ENCODE assay signal across 12 cellular contexts in genomic region chr7:91683823-91684222, GRCh38.
DNase-seq lines count a peak whose midpoint lies in the region; ATAC-seq, FAIRE-seq and TF ChIP-seq lines count a peak whose summit lies in the region.
"Had no signal": no experiment of that assay in that cellular context is flagged by ENCODE, and none has a peak within 500 bp of the region (broad histone marks: within the 10 kb centered on the region; RNA-seq: fewer than 3 reads in every experiment).

No MANE protein-coding gene starts in this region.

- H3K79me2 ChIP-seq in astrocyte (ENCODE audit: insufficient read depth, low read length): no peaks in the 10 kb centered on the region

- no peaks in the 10 kb centered on the region for H3K36me3 ChIP-seq in astrocyte (ENCODE audit: insufficient read depth, low read length)
- H3K36me3 ChIP-seq in left lung: no peaks in the 10 kb centered on the region
- H3K36me3 ChIP-seq: sigmoid colon had no signal

- H2AFZ ChIP-seq in astrocyte (ENCODE audit: low read depth, low read length): no peak overlapping the region
- H2AFZ ChIP-seq: PC-9 had no signal

- H3K27me3 Mint-ChIP-seq in astrocyte (ENCODE audit: low read depth, unreplicated experiment): peaks cover 2% of the 10 kb centered on the region
- H3K27me3 Mint-ChIP-seq in activated T-cell treated with anti-CD3 and anti-CD28 coated beads, Interleukin-2, amount 50 U/mL, for 4 hours (ENCODE audit: low read depth): no peaks in the 10 kb centered on the region
- H3K27me3 Mint-ChIP-seq in stimulated activated naive CD8-positive, alpha-beta T cell treated with anti-CD3 and anti-CD28 coated beads, Interleukin-15, amount 100 ng/mL, for 72 hours: no peaks in the 10 kb centered on the region
- H3K27me3 Mint-ChIP-seq: activated CD4-positive, alpha-beta T cell treated with anti-CD3 and anti-CD28 coated beads, Interleukin-2, amount 10 ng/mL, durations not matched to agents 24 days and 14 days had no signal

- H3K4me3 Mint-ChIP-seq in astrocyte (ENCODE audit: unreplicated experiment): peak overlapping the region; percentile 47
- H3K4me3 Mint-ChIP-seq in activated T-cell treated with anti-CD3 and anti-CD28 coated beads, Interleukin-2, amount 50 U/mL, for 4 hours: no peak overlapping the region
- no peak overlapping the region for H3K4me3 Mint-ChIP-seq in stimulated activated naive CD8-positive, alpha-beta T cell treated with anti-CD3 and anti-CD28 coated beads, Interleukin-15, amount 100 ng/mL, for 72 hours
- H3K4me3 Mint-ChIP-seq: activated CD4-positive, alpha-beta T cell treated with anti-CD3 and anti-CD28 coated beads, Interleukin-2, amount 10 ng/mL, durations not matched to agents 24 days and 14 days had no signal

- peak; percentile 41 for ATAC-seq in left lung
- ATAC-seq in activated T-cell treated with anti-CD3 and anti-CD28 coated beads, Interleukin-2, amount 50 U/mL, for 4 hours: no peak
- no peak for ATAC-seq in stimulated activated naive CD8-positive, alpha-beta T cell treated with anti-CD3 and anti-CD28 coated beads, Interleukin-15, amount 100 ng/mL, for 72 hours

- no peak for TF ChIP-seq POLR2A in NB4 (IDR thresholded peaks at IDR 0.05; ENCODE audit: extremely low read depth, insufficient read length)

- no peaks in the 10 kb centered on the region for H4K20me1 ChIP-seq in astrocyte (ENCODE audit: insufficient read depth, low read length)

- peaks cover 13% of the 10 kb centered on the region for H3K4me1 ChIP-seq in astrocyte (ENCODE audit: insufficient read depth, low read length)
- peaks cover 0 to 3% of the 10 kb centered on the region in 2 donors for H3K4me1 ChIP-seq in left lung

- H3K27ac ChIP-seq in astrocyte (ENCODE audit: low read depth, low read length) (no peak overlapping the region), left lung (no peak overlapping the region)
- H3K27ac ChIP-seq: PC-9, sigmoid colon had no signal

- H3K36me3 Mint-ChIP-seq in astrocyte (ENCODE audit: low read depth, unreplicated experiment): peaks cover 3% of the 10 kb centered on the region
- no peaks in the 10 kb centered on the region for H3K36me3 Mint-ChIP-seq in activated T-cell treated with anti-CD3 and anti-CD28 coated beads, Interleukin-2, amount 50 U/mL, for 4 hours (ENCODE audit: insufficient read depth)

- no peak overlapping the region for H3K9ac ChIP-seq in astrocyte (ENCODE audit: low read length)

- peaks cover 25% of the 10 kb centered on the region for H3K9me3 Mint-ChIP-seq in astrocyte (ENCODE audit: unreplicated experiment)
- peaks cover 43% of the 10 kb centered on the region for H3K9me3 Mint-ChIP-seq in activated T-cell treated with anti-CD3 and anti-CD28 coated beads, Interleukin-2, amount 50 U/mL, for 4 hours
- peaks cover 36 to 58% of the 10 kb centered on the region in 2 donors for H3K9me3 Mint-ChIP-seq in stimulated activated naive CD8-positive, alpha-beta T cell treated with anti-CD3 and anti-CD28 coated beads, Interleukin-15, amount 100 ng/mL, for 72 hours

- peak; percentile 89 for FAIRE-seq in astrocyte (lab: Jason Lieb, UNC)

- H3K9me3 ChIP-seq in astrocyte (ENCODE audit: insufficient read depth, low read depth, low read length): peaks cover 7% of the 10 kb centered on the region
- peaks cover 0 to 36% of the 10 kb centered on the region in 2 donors for H3K9me3 ChIP-seq in left lung

- peaks cover 19% of the 10 kb centered on the region for H3K4me1 Mint-ChIP-seq in astrocyte (ENCODE audit: low read depth, unreplicated experiment)
- H3K4me1 Mint-ChIP-seq in activated T-cell treated with anti-CD3 and anti-CD28 coated beads, Interleukin-2, amount 50 U/mL, for 4 hours (ENCODE audit: low read depth): no peaks in the 10 kb centered on the region
- no peaks in the 10 kb centered on the region for H3K4me1 Mint-ChIP-seq in stimulated activated naive CD8-positive, alpha-beta T cell treated with anti-CD3 and anti-CD28 coated beads, Interleukin-15, amount 100 ng/mL, for 72 hours
- H3K4me1 Mint-ChIP-seq: activated CD4-positive, alpha-beta T cell treated with anti-CD3 and anti-CD28 coated beads, Interleukin-2, amount 10 ng/mL, durations not matched to agents 24 days and 14 days had no signal

- peak overlapping the region; percentile 49 for H3K27ac Mint-ChIP-seq in astrocyte (ENCODE audit: unreplicated experiment)
- peak overlapping the region in 1 of 2 donors; percentile 77 for H3K27ac Mint-ChIP-seq in stimulated activated naive CD8-positive, alpha-beta T cell treated with anti-CD3 and anti-CD28 coated beads, Interleukin-15, amount 100 ng/mL, for 72 hours
- H3K27ac Mint-ChIP-seq: activated CD4-positive, alpha-beta T cell treated with anti-CD3 and anti-CD28 coated beads, Interleukin-2, amount 10 ng/mL, durations not matched to agents 24 days and 14 days had no signal

- no peak overlapping the region for H3K4me3 ChIP-seq in NB4 (ENCODE audit: low read depth, low read length)
- no peak overlapping the region for H3K4me3 ChIP-seq in astrocyte (ENCODE audit: insufficient read depth, low read depth, low read length)
- H3K4me3 ChIP-seq in left lung: no peak overlapping the region
- H3K4me3 ChIP-seq: PC-9, sigmoid colon had no signal

- H3K4me2 ChIP-seq in astrocyte (ENCODE audit: low read length): peak overlapping the region; percentile 53
- H3K4me2 ChIP-seq: PC-9 had no signal

- intact Hi-C loops in left lung (cut with DNase I): no loop called here

- H3K27me3 ChIP-seq in astrocyte (ENCODE audit: insufficient read depth, low read length) (no peaks in the 10 kb centered on the region), left lung (no peaks in the 10 kb centered on the region)
- H3K27me3 ChIP-seq: sigmoid colon had no signal

- TF ChIP-seq CTCF in NB4 (IDR thresholded peaks at IDR 0.05; ENCODE audit: low read depth, low read length): no peak
- TF ChIP-seq CTCF in astrocyte (IDR thresholded peaks at IDR 0.05; ENCODE audit: insufficient read depth, low read depth, low read length): no peak
- no peak for TF ChIP-seq CTCF in left lung (IDR thresholded peaks at IDR 0.05)

- DNase-seq in GM03348 (ENCODE audit: low spot score) (peak; percentile 29), NB4 (ENCODE audit: low read depth) (peak; percentile 21), astrocyte (ENCODE audit: low read depth) (peak; percentile 87), left lung (no peak), HT-29 (ENCODE audit: low spot score) (no peak), NCI-H2196 treated with DMSO at 0.1 percent for 48 hours (lab: John Stamatoyannopoulos, UW; ENCODE audit: unreplicated experiment) (no peak)
- no peak for DNase-seq in activated T-cell treated with anti-CD3 and anti-CD28 coated beads, Interleukin-2, amount 50 U/mL, for 4 hours
- DNase-seq in stimulated activated naive CD8-positive, alpha-beta T cell treated with anti-CD3 and anti-CD28 coated beads, Interleukin-15, amount 100 ng/mL, for 72 hours: no peak
- DNase-seq: activated CD4-positive, alpha-beta T cell treated with anti-CD3 and anti-CD28 coated beads, Interleukin-2, amount 10 ng/mL, durations not matched to agents 24 days and 14 days; Karpas-422; PC-9; sigmoid colon had no signal

Comparison
In these comparisons a context has a peak if more than half of its experiments do, and no peak if none do; other contexts are left out.
1. DNase-seq: peak in GM03348 (single experiment), NB4 (single experiment) and astrocyte (single experiment); none in left lung (0 of 2), HT-29 (single experiment), activated T-cell treated with anti-CD3 and anti-CD28 coated beads, Interleukin-2, amount 50 U/mL, for 4 hours (single experiment), NCI-H2196 treated with DMSO at 0.1 percent for 48 hours (single experiment) and stimulated activated naive CD8-positive, alpha-beta T cell treated with anti-CD3 and anti-CD28 coated beads, Interleukin-15, amount 100 ng/mL, for 72 hours (0 of 2).